Comparison of ENCODE assay signal across 1 cellular context in the genomic region with DNA sequence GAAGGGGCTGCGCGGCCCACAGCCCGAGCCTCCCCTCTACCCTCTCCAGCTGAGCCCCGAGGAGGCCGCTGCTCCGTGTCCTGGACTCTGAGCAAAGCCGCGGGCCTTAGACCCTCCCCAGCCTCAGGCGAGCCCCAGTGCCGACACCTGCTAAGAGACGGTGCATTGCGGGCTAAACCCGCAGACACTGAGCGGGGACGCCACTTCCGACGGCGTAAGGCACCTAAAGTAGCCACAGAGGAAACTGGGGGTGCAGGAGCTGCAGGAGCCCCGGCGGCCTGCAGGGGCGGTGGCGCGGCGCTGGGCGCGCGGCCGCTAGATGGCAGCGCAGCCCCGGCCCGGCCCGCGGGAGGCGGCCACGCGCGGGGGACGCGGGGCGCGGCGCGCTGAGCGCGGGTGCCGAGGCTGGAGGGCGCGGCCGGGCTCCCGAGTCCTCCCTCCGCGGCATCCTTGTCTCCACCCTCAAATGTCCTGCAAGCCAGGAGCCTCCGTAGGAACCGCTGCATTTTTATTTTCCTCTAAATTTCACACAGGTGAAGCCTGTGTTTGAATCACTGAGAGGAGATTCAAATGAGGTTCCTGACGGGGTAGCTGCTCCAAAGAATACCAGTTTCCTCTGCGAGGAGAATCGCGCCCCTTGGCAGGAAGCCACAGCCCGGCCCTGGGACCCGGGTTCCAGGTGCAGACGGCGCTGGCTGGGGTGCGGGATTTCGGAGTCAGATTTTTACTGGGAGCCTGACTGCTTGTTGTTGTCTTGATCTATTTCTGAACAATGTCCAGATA.
TF ChIP-seq lines count a peak whose summit lies in the region.

No MANE protein-coding gene starts in this region.

TF ChIP-seq in H1, 55 proteins besides CTCF, POLR2A, EP300 and RAD21 (continued from another document):
- TF ChIP-seq POLR2AphosphoS5 (IDR thresholded peaks at IDR 0.05; ENCODE audit: low read depth, low read length), result no peak
- TF ChIP-seq TBP (IDR thresholded peaks at IDR 0.05; ENCODE audit: low read depth, low read length), result peak; percentile 36; the same call in 1 of the 2 replicates
- no peak for TF ChIP-seq FOSL1 (IDR thresholded peaks at IDR 0.05; ENCODE audit: insufficient read depth, low read depth, low read length)
- no peak for TF ChIP-seq TAF1 (IDR thresholded peaks at IDR 0.05; ENCODE audit: low read depth, low read length)
- TF ChIP-seq CHD7 (IDR thresholded peaks at IDR 0.05; ENCODE audit: insufficient replicate concordance, low read length), result no peak
- no peak for TF ChIP-seq EZH2 (IDR thresholded peaks at IDR 0.05; ENCODE audit: low read depth, low read length, severe bottlenecking)
- no peak for TF ChIP-seq YY1 (IDR thresholded peaks at IDR 0.05; ENCODE audit: low read depth, low read length)
- no peak for TF ChIP-seq SIN3A (conservative IDR thresholded peaks at IDR 0.05 in 1 of 2, IDR thresholded peaks at IDR 0.05 in 1 of 2; ENCODE audit: low read depth in 1 of 2, low read length in 2 of 2)
- TF ChIP-seq SRF (IDR thresholded peaks at IDR 0.05; ENCODE audit: low read depth, low read length), result no peak
- TF ChIP-seq CEBPB (IDR thresholded peaks at IDR 0.05; ENCODE audit: low read depth, low read length), result no peak
- no peak for TF ChIP-seq SUZ12 (IDR thresholded peaks at IDR 0.05; ENCODE audit: low read length)
- TF ChIP-seq CHD1 (IDR thresholded peaks at IDR 0.05; ENCODE audit: low read depth, low read length), result no peak
- no peak for TF ChIP-seq KDM1A (IDR thresholded peaks at IDR 0.05; ENCODE audit: borderline replicate concordance, low read length)
- no peak for TF ChIP-seq PHF8 (conservative IDR thresholded peaks at IDR 0.05; ENCODE audit: low read depth, low read length)
- peak; percentile 24; the same call in 1 of the 2 replicates for TF ChIP-seq CREB1 (IDR thresholded peaks at IDR 0.05)
- no peak for TF ChIP-seq GTF2F1 (IDR thresholded peaks at IDR 0.05; ENCODE audit: borderline replicate concordance, low read depth, low read length)
- no peak; the same call in 1 of the 2 replicates for TF ChIP-seq MAX (IDR thresholded peaks at IDR 0.05)
- no peak for TF ChIP-seq HDAC6 (IDR thresholded peaks at IDR 0.05; ENCODE audit: low read depth, low read length)
- TF ChIP-seq RNF2 (IDR thresholded peaks at IDR 0.05; ENCODE audit: borderline replicate concordance, low read depth, low read length, missing control alignments, poor library complexity, severe bottlenecking), result no peak
- TF ChIP-seq RFX5 (IDR thresholded peaks at IDR 0.05; ENCODE audit: borderline replicate concordance, low read depth, low read length), result no peak
- TF ChIP-seq SIRT6 (IDR thresholded peaks at IDR 0.05; ENCODE audit: low read length), result no peak
- TF ChIP-seq JUN (IDR thresholded peaks at IDR 0.05; ENCODE audit: low read depth, low read length), result no peak
- TF ChIP-seq BRCA1 (IDR thresholded peaks at IDR 0.05; ENCODE audit: low read depth, low read length), result no peak
- TF ChIP-seq NRF1 (IDR thresholded peaks at IDR 0.05; ENCODE audit: low read depth, low read length), result no peak
- no peak for TF ChIP-seq EGR1 (IDR thresholded peaks at IDR 0.05; ENCODE audit: borderline replicate concordance, low read depth, low read length)
- TF ChIP-seq RXRA (IDR thresholded peaks at IDR 0.05; ENCODE audit: insufficient read depth, low read depth, low read length), result no peak
- peak; percentile 23 for TF ChIP-seq TAF7 (optimal IDR thresholded peaks at IDR 0.05; ENCODE audit: borderline replicate concordance, low read depth, low read length)
- no peak for TF ChIP-seq TCF12 (IDR thresholded peaks at IDR 0.05; ENCODE audit: low read depth, low read length)
- TF ChIP-seq NANOG (IDR thresholded peaks at IDR 0.05; ENCODE audit: insufficient read depth, low read depth, low read length, poor library complexity, severe bottlenecking), result no peak
- TF ChIP-seq, protein P1, sequence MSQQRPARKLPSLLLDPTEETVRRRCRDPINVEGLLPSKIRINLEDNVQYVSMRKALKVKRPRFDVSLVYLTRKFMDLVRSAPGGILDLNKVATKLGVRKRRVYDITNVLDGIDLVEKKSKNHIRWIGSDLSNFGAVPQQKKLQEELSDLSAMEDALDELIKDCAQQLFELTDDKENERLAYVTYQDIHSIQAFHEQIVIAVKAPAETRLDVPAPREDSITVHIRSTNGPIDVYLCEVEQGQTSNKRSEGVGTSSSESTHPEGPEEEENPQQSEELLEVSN (IDR thresholded peaks at IDR 0.05), result no peak
- no peak for TF ChIP-seq SP2 (IDR thresholded peaks at IDR 0.05; ENCODE audit: low read length)
- TF ChIP-seq, protein P2, sequence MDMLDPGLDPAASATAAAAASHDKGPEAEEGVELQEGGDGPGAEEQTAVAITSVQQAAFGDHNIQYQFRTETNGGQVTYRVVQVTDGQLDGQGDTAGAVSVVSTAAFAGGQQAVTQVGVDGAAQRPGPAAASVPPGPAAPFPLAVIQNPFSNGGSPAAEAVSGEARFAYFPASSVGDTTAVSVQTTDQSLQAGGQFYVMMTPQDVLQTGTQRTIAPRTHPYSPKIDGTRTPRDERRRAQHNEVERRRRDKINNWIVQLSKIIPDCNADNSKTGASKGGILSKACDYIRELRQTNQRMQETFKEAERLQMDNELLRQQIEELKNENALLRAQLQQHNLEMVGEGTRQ (IDR thresholded peaks at IDR 0.05; ENCODE audit: low read length), result no peak
- TF ChIP-seq ATF2 (IDR thresholded peaks at IDR 0.05; ENCODE audit: low read length), result no peak
